ENCODE assay signal across 12 cellular contexts in the genomic region with DNA sequence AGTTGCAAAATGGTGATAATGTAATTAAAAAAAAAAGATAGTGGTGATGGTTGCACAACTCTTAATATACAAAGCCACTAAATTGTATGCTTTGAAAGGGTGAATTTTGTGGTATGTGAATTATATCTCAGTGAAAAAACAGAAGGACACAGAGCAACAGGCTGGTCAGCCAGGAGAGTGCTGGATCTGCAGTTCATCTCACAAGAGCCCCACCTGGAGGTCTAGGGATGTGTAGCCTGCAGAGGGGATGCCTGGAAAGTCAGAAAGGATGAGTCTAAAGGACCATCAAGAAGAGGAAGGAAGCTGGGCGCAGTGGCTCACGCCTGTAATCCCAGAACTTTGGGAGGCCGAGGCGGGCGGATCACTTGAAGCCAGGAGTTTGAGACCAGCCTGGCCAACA. TPM values are rescaled to one million over a fixed set of nuclear protein-coding genes. Genes with fewer than 3 reads are reported as not detected.
DNase-seq lines count a peak whose midpoint lies in the region; ATAC-seq and TF ChIP-seq lines count a peak whose summit lies in the region.
"Had no signal": no experiment of that assay in that cellular context is flagged by ENCODE, and none has a peak within 500 bp of the region (broad histone marks: within the 10 kb centered on the region; RNA-seq: fewer than 3 reads in every experiment).

No MANE protein-coding gene starts in this region.

- POLR2A ChIA-PET in A673 (lab: Charles Lee; ENCODE audit: low non-redundant PET), result no interaction called here

- no peaks in the 10 kb centered on the region for H3K27me3 Mint-ChIP-seq in activated T-helper 17 cell treated with anti-CD3 and anti-CD28 coated beads, Interleukin-2, amount 50 U/mL, for 72 hours

- no TSS peak for BruUV-seq in A673 (replicated peaks; lab: Mats Ljungman, UMichigan)

- H3K9me3 Mint-ChIP-seq in activated T-helper 17 cell treated with anti-CD3 and anti-CD28 coated beads, Interleukin-2, amount 50 U/mL, for 72 hours, result no peaks in the 10 kb centered on the region

- no peak overlapping the region for H3K27ac Mint-ChIP-seq in activated T-helper 17 cell treated with anti-CD3 and anti-CD28 coated beads, Interleukin-2, amount 50 U/mL, for 72 hours

- CTCF ChIA-PET in A673 (lab: Charles Lee), result no interaction called here

- peak; percentile 40 for DNase-seq in A673 (ENCODE audit: low spot score)
- no peak for DNase-seq in GM10266 (ENCODE audit: extremely low spot score)
- no peak for DNase-seq in RWPE2 (ENCODE audit: low spot score)
- DNase-seq in fibroblast of villous mesenchyme (ENCODE audit: low read depth), result peak; percentile 27
- no peak for DNase-seq in activated effector memory CD4-positive, alpha-beta T cell treated with Interleukin-2 at 50 U/mL for 16 hours
- DNase-seq: DMS79; NCI-H748 treated with DMSO at 0.1 percent for 48 hours; stimulated activated CD4-positive, alpha-beta T cell treated with anti-CD3 and anti-CD28 coated beads, Interleukin-4, amount 100 ng/mL, for 1 hour had no signal

- no peaks in the 10 kb centered on the region for H3K4me1 ChIP-seq in A673 (ENCODE audit: insufficient read depth, low read length, poor library complexity, severe bottlenecking)
- no peaks in the 10 kb centered on the region for H3K4me1 ChIP-seq in RWPE2 (ENCODE audit: insufficient read depth, poor library complexity, severe bottlenecking)

- ATAC-seq in RWPE2 (ENCODE audit: low read depth), result peak; percentile 50; the same call in 1 of the 3 replicates
- ATAC-seq in activated T-helper 17 cell treated with anti-CD3 and anti-CD28 coated beads, Interleukin-2, amount 50 U/mL, for 72 hours (replicated peaks), result no peak
- no peak for ATAC-seq in GM21619 (IDR thresholded peaks at IDR 0.05; ENCODE audit: unreplicated experiment)
- ATAC-seq in HG02571 (IDR thresholded peaks at IDR 0.05; ENCODE audit: unreplicated experiment), result no peak

- peaks cover 70% of the 10 kb centered on the region for H3K36me3 Mint-ChIP-seq in activated T-helper 17 cell treated with anti-CD3 and anti-CD28 coated beads, Interleukin-2, amount 50 U/mL, for 72 hours (ENCODE audit: low read depth)

- H3K4me3 ChIP-seq in A673 (ENCODE audit: low read depth, low read length, poor library complexity, severe bottlenecking) (no peak overlapping the region), RWPE2 (ENCODE audit: severe bottlenecking) (no peak overlapping the region), fibroblast of villous mesenchyme (ENCODE audit: low read depth, low read length) (no peak overlapping the region)
- H3K4me3 ChIP-seq: thoracic aorta had no signal

- H3K4me3 Mint-ChIP-seq in activated T-helper 17 cell treated with anti-CD3 and anti-CD28 coated beads, Interleukin-2, amount 50 U/mL, for 72 hours, result no peak overlapping the region

- H3K9me3 ChIP-seq in A673 (ENCODE audit: low read depth, low read length, poor library complexity, severe bottlenecking) (no peaks in the 10 kb centered on the region), RWPE2 (ENCODE audit: severe bottlenecking) (no peaks in the 10 kb centered on the region)
- H3K9me3 ChIP-seq: thoracic aorta had no signal

- no peak overlapping the region for H3K27ac ChIP-seq in A673 (ENCODE audit: low read depth, low read length, poor library complexity, severe bottlenecking)
- H3K27ac ChIP-seq in RWPE2 (ENCODE audit: poor library complexity, severe bottlenecking), result no peak overlapping the region
- H3K27ac ChIP-seq: thoracic aorta had no signal

- H3K36me3 ChIP-seq in A673 (ENCODE audit: insufficient read depth, low read length, poor library complexity, severe bottlenecking), result peaks cover 71% of the 10 kb centered on the region
- peaks cover 53% of the 10 kb centered on the region for H3K36me3 ChIP-seq in RWPE2 (ENCODE audit: low read depth)

- H3K27me3 ChIP-seq in A673 (replicated peaks; ENCODE audit: insufficient read depth, low read depth, low read length, poor library complexity) (no peaks in the 10 kb centered on the region), RWPE2 (ENCODE audit: insufficient read depth, poor library complexity, severe bottlenecking) (no peaks in the 10 kb centered on the region)

- H3K4me1 Mint-ChIP-seq in activated T-helper 17 cell treated with anti-CD3 and anti-CD28 coated beads, Interleukin-2, amount 50 U/mL, for 72 hours, result no peaks in the 10 kb centered on the region

- intact Hi-C loops in A673 (cut with micrococcal nuclease; ENCODE audit: unreplicated experiment), result no loop called here

- TF ChIP-seq CTCF in A673 (conservative IDR thresholded peaks at IDR 0.05; ENCODE audit: low read depth, low read length) (peak; percentile 31; the same call in 1 of the 2 replicates), GM10266 (IDR thresholded peaks at IDR 0.05; ENCODE audit: control insufficient read depth, insufficient read depth, low read depth, missing control alignments) (peak; percentile 10), RWPE2 (IDR thresholded peaks at IDR 0.05; ENCODE audit: poor library complexity, severe bottlenecking) (peak; percentile 18), fibroblast of villous mesenchyme (IDR thresholded peaks at IDR 0.05; ENCODE audit: insufficient read depth, low read depth, low read length) (peak; percentile 42)

RNA-seq across cellular contexts. Expression of gene POLR3H, which starts 9.0 kb away (rescaled TPM):
- total RNA-seq in A673 (2021), result 79.5 and 92.1 TPM in 2 replicates
- total RNA-seq in fibroblast of villous mesenchyme, result 24.8 and 28.1 TPM in 2 replicates
- 10 to 100 TPM; 19.5 to 58.2 TPM for total RNA-seq in activated T-helper 17 cell treated with anti-CD3 and anti-CD28 coated beads, Interleukin-2, amount 50 U/mL, for 72 hours

RNA-seq across cellular contexts. Expression of gene CSDC2, which starts 25.6 kb away (rescaled TPM):
- total RNA-seq in A673 (2021), result 1.8 and 2.6 TPM in 2 replicates
- total RNA-seq in fibroblast of villous mesenchyme, result 1.9 and 2.2 TPM in 2 replicates
- total RNA-seq in activated T-helper 17 cell treated with anti-CD3 and anti-CD28 coated beads, Interleukin-2, amount 50 U/mL, for 72 hours, result not detected

RNA-seq across cellular contexts. Expression of gene PMM1, which starts 54.4 kb away (rescaled TPM):
- total RNA-seq in A673 (2021) (26.8 and 30.5 TPM in 2 replicates), fibroblast of villous mesenchyme (13.8 and 21.6 TPM in 2 replicates)
- 10 to 100 TPM; 41.0 to 54.7 TPM for total RNA-seq in activated T-helper 17 cell treated with anti-CD3 and anti-CD28 coated beads, Interleukin-2, amount 50 U/mL, for 72 hours

Comparison
In these comparisons a context has a peak if more than half of its experiments do, and no peak if none do; other contexts are left out.
1. DNase-seq: peak in A673 (single experiment) and fibroblast of villous mesenchyme (single experiment); none in GM10266 (single experiment), RWPE2 (single experiment) and activated effector memory CD4-positive, alpha-beta T cell treated with Interleukin-2 at 50 U/mL for 16 hours (single experiment).
2. Peak in every context shown above with its lines, with median percentiles within 50 percentile points of each other: CTCF ChIP-seq.